In the genomic region with DNA sequence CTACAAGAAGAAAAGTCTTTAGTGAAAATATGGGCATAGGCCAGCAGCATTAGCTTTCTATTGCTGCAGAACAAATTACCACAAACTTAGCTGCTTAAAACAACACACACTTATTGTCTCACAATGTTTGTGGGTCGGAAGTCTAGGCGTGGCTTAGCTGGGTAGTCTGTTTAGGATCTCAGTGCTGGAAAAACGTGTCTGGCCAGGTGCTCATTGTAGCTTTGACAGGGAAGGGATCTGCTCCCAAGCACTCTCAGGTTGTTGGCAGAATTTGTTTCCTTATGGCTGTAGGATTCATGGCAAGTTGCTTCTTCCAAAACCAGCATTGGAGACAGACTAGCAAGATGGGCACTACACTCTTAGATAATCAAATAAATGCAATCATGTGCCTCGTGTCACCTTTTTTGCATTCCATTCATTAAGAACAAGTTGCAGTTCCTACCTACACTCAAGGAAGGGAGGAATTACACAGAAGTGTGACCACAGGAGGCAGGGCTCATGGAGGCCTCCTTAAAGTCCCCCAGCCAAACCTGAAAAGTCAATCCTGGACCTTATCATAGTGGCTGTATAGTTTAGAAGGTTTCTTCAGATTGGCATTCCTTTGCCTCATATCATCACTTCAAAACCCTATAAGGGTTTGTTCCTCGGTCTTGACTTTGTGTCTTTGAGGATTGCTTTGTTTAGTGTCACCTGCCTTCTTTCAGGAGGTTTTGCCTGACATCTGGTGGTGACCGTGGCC, we compare ENCODE assay signal across 26 cellular contexts. TPM values are rescaled to one million over a fixed set of nuclear protein-coding genes. Genes with fewer than 3 reads are reported as not detected.
DNase-seq lines count a peak whose midpoint lies in the region; ATAC-seq, FAIRE-seq and TF ChIP-seq lines count a peak whose summit lies in the region.
"Had no signal": no experiment of that assay in that cellular context is flagged by ENCODE, and none has a peak within 500 bp of the region (broad histone marks: within the 10 kb centered on the region; RNA-seq: fewer than 3 reads in every experiment).

No MANE protein-coding gene starts in this region.

- CTCF ChIA-PET in HepG2 (lab: Yijun Ruan, JAX; ENCODE audit: low intra/inter-chr PET ratio, low total read pairs): no interaction called here

- H3K9ac ChIP-seq in HepG2 (ENCODE audit: insufficient read depth, low read depth, low read length): no peak overlapping the region
- H3K9ac ChIP-seq: SK-N-SH had no signal

- FAIRE-seq in HepG2 (lab: Jason Lieb, UNC): no peak
- FAIRE-seq: astrocyte, GM19239 had no signal

- BruUV-seq in HepG2 (replicated peaks; lab: Mats Ljungman, UMichigan): no TSS peak

- no peaks in the 10 kb centered on the region for H4K20me1 ChIP-seq in HepG2 (ENCODE audit: insufficient read depth, low read length)

- DNase-seq in HepG2 (ENCODE audit: low spot score) (no peak), right lobe of liver (no peak), dermis blood vessel endothelial cell (peak; percentile 2), mucosa of descending colon (peak in 1 of 3 donors; percentile 58), NK-92 (lab: John Stamatoyannopoulos, UW; ENCODE audit: unreplicated experiment) (no peak), amygdala (lab: John Stamatoyannopoulos, UW) (no peak), NCI-H2107 (lab: John Stamatoyannopoulos, UW) (no peak), NCI-H187 treated with DMSO at 0.1 percent for 48 hours (lab: John Stamatoyannopoulos, UW) (no peak)
- DNase-seq: ACHN, Caco-2, EL, head of caudate nucleus, HFFc6, left cardiac atrium, naive B cell, NCI-H1436 treated with DMSO at 0.1 percent for 48 hours, NCI-H526 treated with DMSO at 0.1 percent for 48 hours, SK-N-SH, T-helper 2 cell had no signal

- H2AFZ ChIP-seq in HepG2 (ENCODE audit: low read length): no peak overlapping the region

- POLR2A ChIA-PET in HepG2 (lab: Yijun Ruan, JAX): interaction anchor here (1.0 kb wide), 1 partner anchor 18 kb away, joined by 3 read pairs; no protein-coding TSS in a partner anchor

- WGBS in HepG2 (ENCODE audit: low lambda C conversion rate): 94% methylated on average over 6 of the region's 6 CpGs
- WGBS in right lobe of liver (ENCODE audit: insufficient coverage, low coverage, low lambda C conversion rate, missing lambda C conversion rate): 89% methylated on average over 3 of the region's 6 CpGs

- intact Hi-C loops in HepG2 (cut with micrococcal nuclease; ENCODE audit: unreplicated experiment): no loop called here
- intact Hi-C loops in right lobe of liver (cut with DNase I): no loop called here
- intact Hi-C loops in mucosa of descending colon (cut with DNase I, micrococcal nuclease): no loop called here

- no peaks in the 10 kb centered on the region for H3K27me3 ChIP-seq in HepG2 (ENCODE audit: control insufficient read depth in 1 of 2, insufficient read depth in 2 of 2, low read length in 2 of 2)
- H3K27me3 ChIP-seq in right lobe of liver: no peaks in the 10 kb centered on the region
- H3K27me3 ChIP-seq: vagina had no signal

- no peak overlapping the region for H3K27ac ChIP-seq in HepG2 (ENCODE audit: extremely low read length, insufficient read depth, low read length)
- no peak overlapping the region for H3K27ac ChIP-seq in right lobe of liver
- H3K27ac ChIP-seq: vagina had no signal

- no peak overlapping the region for H3K4me2 ChIP-seq in HepG2 (ENCODE audit: low read depth, low read length)
- H3K4me2 ChIP-seq: SK-N-SH had no signal

- H3K4me1 ChIP-seq in HepG2 (ENCODE audit: insufficient read depth, low read length) (no peaks in the 10 kb centered on the region), right lobe of liver (no peaks in the 10 kb centered on the region), mucosa of descending colon (ENCODE audit: low read depth) (no peaks in the 10 kb centered on the region)
- H3K4me1 ChIP-seq: vagina had no signal

- no peaks in the 10 kb centered on the region for H3K79me2 ChIP-seq in HepG2 (ENCODE audit: insufficient read depth, low read length)

- peaks cover 11 to 30% of the 10 kb centered on the region in 2 experiments for H3K36me3 ChIP-seq in HepG2 (replicated peaks in 1 of 2; ENCODE audit: control insufficient read depth in 1 of 2, insufficient read depth in 2 of 2, low read length in 2 of 2)
- peaks cover 0 to 34% (median 18%) of the 10 kb centered on the region in 4 donors for H3K36me3 ChIP-seq in right lobe of liver
- peaks cover 6% of the 10 kb centered on the region for H3K36me3 ChIP-seq in mucosa of descending colon (ENCODE audit: low read depth)

- peak; percentile 37 for TF ChIP-seq CTCF in HepG2 (CRISPR knock-in tag; IDR thresholded peaks at IDR 0.05)
- no peak for TF ChIP-seq CTCF in right lobe of liver (IDR thresholded peaks at IDR 0.05)
- TF ChIP-seq CTCF in mucosa of descending colon (IDR thresholded peaks at IDR 0.05): no peak

- no peaks in the 10 kb centered on the region for H3K9me3 ChIP-seq in HepG2 (ENCODE audit: low read length)
- H3K9me3 ChIP-seq in right lobe of liver: no peaks in the 10 kb centered on the region
- no peaks in the 10 kb centered on the region for H3K9me3 ChIP-seq in mucosa of descending colon
- H3K9me3 ChIP-seq: SK-N-SH, vagina had no signal

- H3K4me3 ChIP-seq in HepG2 (replicated peaks in 1 of 3; ENCODE audit: insufficient read depth in 1 of 3, low read depth in 2 of 3, low read length in 3 of 3) (no peak overlapping the region), right lobe of liver (no peak overlapping the region), mucosa of descending colon (no peak overlapping the region)
- H3K4me3 ChIP-seq: vagina had no signal

- TF ChIP-seq POLR2A in HepG2 (IDR thresholded peaks at IDR 0.05; ENCODE audit: insufficient read depth in 1 of 2, low read depth in 2 of 2, low read length in 2 of 2) (no peak), right lobe of liver (IDR thresholded peaks at IDR 0.05) (no peak)

- TF ChIP-seq RAD21 in HepG2 (CRISPR knock-in tag; IDR thresholded peaks at IDR 0.05): no peak

- ATAC-seq in HepG2: no peak
- ATAC-seq in right lobe of liver: no peak
- peak; percentile 72 for ATAC-seq in mucosa of descending colon
- ATAC-seq: activated T-helper 17 cell treated with anti-CD3 and anti-CD28 coated beads, Interleukin-2, amount 50 U/mL, for 72 hours; left cardiac atrium; stimulated activated memory B cell treated with anti-CD40 and anti-IgM and Interleukin-4, amounts not matched to agents 10 μg/mL and 1 μg/mL and 100 μg/mL, for 72 hours had no signal

- TF ChIP-seq EP300 in HepG2 (IDR thresholded peaks at IDR 0.05; ENCODE audit: low read depth in 2 of 2, low read length in 2 of 2): no peak
- TF ChIP-seq EP300 in HepG2 (CRISPR knock-in tag; IDR thresholded peaks at IDR 0.05; ENCODE audit: borderline replicate concordance): no peak

- in situ Hi-C loops in HepG2 (cut with HindIII; ENCODE audit: extremely low pct_ligation_motif_present, low pct_unique_long_range_greater_than_20kb): no loop called here

RNA-seq across cellular contexts. Expression of a gene that starts 17.3 kb away (rescaled TPM):
- total RNA-seq in HepG2 (2016; rRNA removed; fragmentation: Illumina TruSeq; extraction: Trizol) (75.3 and 118 TPM in 2 replicates), right lobe of liver (10 to 100 TPM; 13.3 to 28.2 (median 14.2) TPM), dermis blood vessel endothelial cell (34.5 and 57.7 TPM in 2 replicates), mucosa of descending colon (10 to 100 TPM; 22.5 to 23.2 (median 23.0) TPM)
- 37.6 and 38.1 TPM in 2 replicates for total RNA-seq in HepG2 (2016; cell fraction: cytosol; rRNA removed; fragmentation: Illumina TruSeq; extraction: Trizol; ENCODE audit: low read depth)
- total RNA-seq in HepG2 (2016; cell fraction: insoluble cytoplasmic fraction; rRNA removed; fragmentation: Illumina TruSeq; extraction: Trizol): 74.1 and 127 TPM in 2 replicates
- 49.8 and 50.0 TPM in 2 replicates for total RNA-seq in HepG2 (2016; cell fraction: membrane; rRNA removed; fragmentation: Illumina TruSeq; extraction: Trizol)
- total RNA-seq in HepG2 (2016; cell fraction: nucleus; rRNA removed; fragmentation: Illumina TruSeq; extraction: Trizol): 31.1 and 32.7 TPM in 2 replicates
- 25.6 and 30.2 TPM in 2 replicates for polyA plus RNA-seq in HepG2 (2011; rRNA removed)
- polyA plus RNA-seq in HepG2 (2011; cell fraction: cytosol; rRNA removed): 17.9 and 23.0 TPM in 2 replicates
- polyA plus RNA-seq in HepG2 (2011; cell fraction: nucleus; rRNA removed): 8.1 and 9.4 TPM in 2 replicates
- polyA plus RNA-seq in HepG2 (2012): 36.4 and 47.7 TPM in 2 replicates
- polyA plus RNA-seq in HepG2 (2016; cell fraction: cytosol; fragmentation: Illumina TruSeq; extraction: Trizol; ENCODE audit: low read depth): 16.2 and 16.7 TPM in 2 replicates
- polyA plus RNA-seq in HepG2 (2016; cell fraction: insoluble cytoplasmic fraction; fragmentation: Illumina TruSeq; extraction: Trizol; ENCODE audit: low read depth): 117 and 132 TPM in 2 replicates
- polyA plus RNA-seq in HepG2 (2016; cell fraction: membrane; fragmentation: Illumina TruSeq; extraction: Trizol; ENCODE audit: low read depth): 34.6 and 37.9 TPM in 2 replicates
- polyA plus RNA-seq in HepG2 (2016; cell fraction: nucleus; fragmentation: Illumina TruSeq; extraction: Trizol; ENCODE audit: insufficient read depth, low read depth): 48.4 and 48.8 TPM in 2 replicates
- polyA minus RNA-seq in HepG2 (2011; rRNA and poly(A)+ RNA removed; ENCODE audit: low replicate concordance): 17.1 and 26.1 TPM in 2 replicates
- polyA minus RNA-seq in HepG2 (2011; cell fraction: cytosol; rRNA and poly(A)+ RNA removed): 20.8 and 22.9 TPM in 2 replicates
- 18.3 and 25.4 TPM in 2 replicates for polyA minus RNA-seq in HepG2 (2011; cell fraction: nucleus; rRNA and poly(A)+ RNA removed)

RNA-seq across cellular contexts. Expression of a gene that starts 17.4 kb away (rescaled TPM):
- total RNA-seq in HepG2 (2016; rRNA removed; fragmentation: Illumina TruSeq; extraction: Trizol): 43.7 and 48.7 TPM in 2 replicates
- total RNA-seq in HepG2 (2016; cell fraction: cytosol; rRNA removed; fragmentation: Illumina TruSeq; extraction: Trizol; ENCODE audit: low read depth): 16.7 and 17.7 TPM in 2 replicates
- total RNA-seq in HepG2 (2016; cell fraction: insoluble cytoplasmic fraction; rRNA removed; fragmentation: Illumina TruSeq; extraction: Trizol): 47.1 and 56.1 TPM in 2 replicates
- 10.0 and 11.2 TPM in 2 replicates for total RNA-seq in HepG2 (2016; cell fraction: membrane; rRNA removed; fragmentation: Illumina TruSeq; extraction: Trizol)
- total RNA-seq in HepG2 (2016; cell fraction: nucleus; rRNA removed; fragmentation: Illumina TruSeq; extraction: Trizol): 48.2 and 51.9 TPM in 2 replicates
- 14.2 and 17.8 TPM in 2 replicates for polyA plus RNA-seq in HepG2 (2011; rRNA removed)
- 5.6 and 6.8 TPM in 2 replicates for polyA plus RNA-seq in HepG2 (2011; cell fraction: cytosol; rRNA removed)
- 18.8 and 23.1 TPM in 2 replicates for polyA plus RNA-seq in HepG2 (2011; cell fraction: nucleus; rRNA removed)
- polyA plus RNA-seq in HepG2 (2012): 24.4 and 29.1 TPM in 2 replicates
- polyA plus RNA-seq in HepG2 (2016; cell fraction: cytosol; fragmentation: Illumina TruSeq; extraction: Trizol; ENCODE audit: low read depth): 5.8 and 6.8 TPM in 2 replicates
- 49.7 and 57.4 TPM in 2 replicates for polyA plus RNA-seq in HepG2 (2016; cell fraction: insoluble cytoplasmic fraction; fragmentation: Illumina TruSeq; extraction: Trizol; ENCODE audit: low read depth)
- polyA plus RNA-seq in HepG2 (2016; cell fraction: membrane; fragmentation: Illumina TruSeq; extraction: Trizol; ENCODE audit: low read depth): 6.6 and 6.9 TPM in 2 replicates
- polyA plus RNA-seq in HepG2 (2016; cell fraction: nucleus; fragmentation: Illumina TruSeq; extraction: Trizol; ENCODE audit: insufficient read depth, low read depth): 93.6 and 98.1 TPM in 2 replicates
- 4.0 and 8.1 TPM in 2 replicates for polyA minus RNA-seq in HepG2 (2011; rRNA and poly(A)+ RNA removed; ENCODE audit: low replicate concordance)
- 5.5 and 8.8 TPM in 2 replicates for polyA minus RNA-seq in HepG2 (2011; cell fraction: cytosol; rRNA and poly(A)+ RNA removed)
- 15.3 and 19.8 TPM in 2 replicates for polyA minus RNA-seq in HepG2 (2011; cell fraction: nucleus; rRNA and poly(A)+ RNA removed)
- 10 to 100 TPM in 3 of 6 experiments, 1 to 10 TPM in 3; 4.0 to 12.5 (median 9.6) TPM for total RNA-seq in right lobe of liver
- 24.9 and 27.7 TPM in 2 replicates for total RNA-seq in dermis blood vessel endothelial cell
- 10 to 100 TPM; 21.7 to 24.3 (median 22.0) TPM for total RNA-seq in mucosa of descending colon

RNA-seq across cellular contexts. Expression of a gene that starts 43.5 kb away (rescaled TPM):
- total RNA-seq in HepG2 (2016; rRNA removed; fragmentation: Illumina TruSeq; extraction: Trizol) (8.0 and 8.3 TPM in 2 replicates), right lobe of liver (1 to 10 TPM; 1.9 to 5.0 (median 3.6) TPM), dermis blood vessel endothelial cell (6.2 and 7.5 TPM in 2 replicates), mucosa of descending colon (1 to 10 TPM; 7.0 to 8.4 (median 7.0) TPM)
- 7.3 and 8.2 TPM in 2 replicates for total RNA-seq in HepG2 (2016; cell fraction: cytosol; rRNA removed; fragmentation: Illumina TruSeq; extraction: Trizol; ENCODE audit: low read depth)
- total RNA-seq in HepG2 (2016; cell fraction: insoluble cytoplasmic fraction; rRNA removed; fragmentation: Illumina TruSeq; extraction: Trizol): 7.3 and 8.9 TPM in 2 replicates
- 7.1 and 9.2 TPM in 2 replicates for total RNA-seq in HepG2 (2016; cell fraction: membrane; rRNA removed; fragmentation: Illumina TruSeq; extraction: Trizol)
- total RNA-seq in HepG2 (2016; cell fraction: nucleus; rRNA removed; fragmentation: Illumina TruSeq; extraction: Trizol): 5.5 and 8.6 TPM in 2 replicates
- 7.9 and 9.6 TPM in 2 replicates for polyA plus RNA-seq in HepG2 (2011; rRNA removed)
- 4.1 and 5.5 TPM in 2 replicates for polyA plus RNA-seq in HepG2 (2011; cell fraction: cytosol; rRNA removed)
- polyA plus RNA-seq in HepG2 (2011; cell fraction: nucleus; rRNA removed): 10.9 and 13.2 TPM in 2 replicates
- 7.4 and 8.5 TPM in 2 replicates for polyA plus RNA-seq in HepG2 (2012)
- 3.4 and 3.6 TPM in 2 replicates for polyA plus RNA-seq in HepG2 (2016; cell fraction: cytosol; fragmentation: Illumina TruSeq; extraction: Trizol; ENCODE audit: low read depth)
- 7.7 and 9.1 TPM in 2 replicates for polyA plus RNA-seq in HepG2 (2016; cell fraction: insoluble cytoplasmic fraction; fragmentation: Illumina TruSeq; extraction: Trizol; ENCODE audit: low read depth)
- polyA plus RNA-seq in HepG2 (2016; cell fraction: membrane; fragmentation: Illumina TruSeq; extraction: Trizol; ENCODE audit: low read depth): 4.0 and 4.7 TPM in 2 replicates
- 12.3 and 14.3 TPM in 2 replicates for polyA plus RNA-seq in HepG2 (2016; cell fraction: nucleus; fragmentation: Illumina TruSeq; extraction: Trizol; ENCODE audit: insufficient read depth, low read depth)
- 3.0 and 5.1 TPM in 2 replicates for polyA minus RNA-seq in HepG2 (2011; rRNA and poly(A)+ RNA removed; ENCODE audit: low replicate concordance)
- 2.4 and 4.5 TPM in 2 replicates for polyA minus RNA-seq in HepG2 (2011; cell fraction: cytosol; rRNA and poly(A)+ RNA removed)
- 13.1 and 16.8 TPM in 2 replicates for polyA minus RNA-seq in HepG2 (2011; cell fraction: nucleus; rRNA and poly(A)+ RNA removed)

RNA-seq across cellular contexts. Expression of a gene that starts 43.5 kb away (rescaled TPM):
- total RNA-seq in HepG2 (2016; rRNA removed; fragmentation: Illumina TruSeq; extraction: Trizol): 13.1 and 15.0 TPM in 2 replicates
- total RNA-seq in HepG2 (2016; cell fraction: cytosol; rRNA removed; fragmentation: Illumina TruSeq; extraction: Trizol; ENCODE audit: low read depth): 25.7 and 33.8 TPM in 2 replicates
- total RNA-seq in HepG2 (2016; cell fraction: insoluble cytoplasmic fraction; rRNA removed; fragmentation: Illumina TruSeq; extraction: Trizol): 13.3 and 14.9 TPM in 2 replicates
- 24.7 and 25.4 TPM in 2 replicates for total RNA-seq in HepG2 (2016; cell fraction: membrane; rRNA removed; fragmentation: Illumina TruSeq; extraction: Trizol)
- 14.6 and 18.2 TPM in 2 replicates for total RNA-seq in HepG2 (2016; cell fraction: nucleus; rRNA removed; fragmentation: Illumina TruSeq; extraction: Trizol)
- polyA plus RNA-seq in HepG2 (2011; rRNA removed): 3.8 and 4.7 TPM in 2 replicates
- 1.1 and 1.4 TPM in 2 replicates for polyA plus RNA-seq in HepG2 (2011; cell fraction: cytosol; rRNA removed)
- polyA plus RNA-seq in HepG2 (2011; cell fraction: nucleus; rRNA removed): 3.0 and 4.5 TPM in 2 replicates
- 9.2 and 16.5 TPM in 2 replicates for polyA plus RNA-seq in HepG2 (2012)
- polyA plus RNA-seq in HepG2 (2016; cell fraction: cytosol; fragmentation: Illumina TruSeq; extraction: Trizol; ENCODE audit: low read depth): 26.9 and 32.0 TPM in 2 replicates
- polyA plus RNA-seq in HepG2 (2016; cell fraction: insoluble cytoplasmic fraction; fragmentation: Illumina TruSeq; extraction: Trizol; ENCODE audit: low read depth): 8.9 and 10.5 TPM in 2 replicates
- 13.4 and 18.5 TPM in 2 replicates for polyA plus RNA-seq in HepG2 (2016; cell fraction: membrane; fragmentation: Illumina TruSeq; extraction: Trizol; ENCODE audit: low read depth)
- 13.4 and 17.8 TPM in 2 replicates for polyA plus RNA-seq in HepG2 (2016; cell fraction: nucleus; fragmentation: Illumina TruSeq; extraction: Trizol; ENCODE audit: insufficient read depth, low read depth)
- polyA minus RNA-seq in HepG2 (2011; rRNA and poly(A)+ RNA removed; ENCODE audit: low replicate concordance): 0.94 and 1.8 TPM in 2 replicates
- 1.4 and 2.8 TPM in 2 replicates for polyA minus RNA-seq in HepG2 (2011; cell fraction: cytosol; rRNA and poly(A)+ RNA removed)
- 16.9 and 18.7 TPM in 2 replicates for polyA minus RNA-seq in HepG2 (2011; cell fraction: nucleus; rRNA and poly(A)+ RNA removed)
- 1 to 10 TPM; 1.6 to 5.6 (median 2.7) TPM for total RNA-seq in right lobe of liver
- 1.7 and 2.9 TPM in 2 replicates for total RNA-seq in dermis blood vessel endothelial cell
- total RNA-seq in mucosa of descending colon: 1 to 10 TPM; 6.6 to 8.8 (median 7.8) TPM

RNA-seq across cellular contexts. Expression of a gene that starts 56.8 kb away (rescaled TPM):
- total RNA-seq in HepG2 (2016; rRNA removed; fragmentation: Illumina TruSeq; extraction: Trizol): 8.3 and 12.2 TPM in 2 replicates
- 5.3 and 6.4 TPM in 2 replicates for total RNA-seq in HepG2 (2016; cell fraction: cytosol; rRNA removed; fragmentation: Illumina TruSeq; extraction: Trizol; ENCODE audit: low read depth)
- total RNA-seq in HepG2 (2016; cell fraction: insoluble cytoplasmic fraction; rRNA removed; fragmentation: Illumina TruSeq; extraction: Trizol): 10.1 and 10.3 TPM in 2 replicates
- total RNA-seq in HepG2 (2016; cell fraction: membrane; rRNA removed; fragmentation: Illumina TruSeq; extraction: Trizol): 13.3 and 14.9 TPM in 2 replicates
- total RNA-seq in HepG2 (2016; cell fraction: nucleus; rRNA removed; fragmentation: Illumina TruSeq; extraction: Trizol): 5.4 and 6.0 TPM in 2 replicates
- polyA plus RNA-seq in HepG2 (2011; rRNA removed): 4.9 and 5.5 TPM in 2 replicates
- polyA plus RNA-seq in HepG2 (2011; cell fraction: cytosol; rRNA removed): 3.6 and 4.3 TPM in 2 replicates
- polyA plus RNA-seq in HepG2 (2011; cell fraction: nucleus; rRNA removed): 2.2 and 2.4 TPM in 2 replicates
- 5.8 and 9.2 TPM in 2 replicates for polyA plus RNA-seq in HepG2 (2012)
- polyA plus RNA-seq in HepG2 (2016; cell fraction: cytosol; fragmentation: Illumina TruSeq; extraction: Trizol; ENCODE audit: low read depth): 4.6 and 7.0 TPM in 2 replicates
- polyA plus RNA-seq in HepG2 (2016; cell fraction: insoluble cytoplasmic fraction; fragmentation: Illumina TruSeq; extraction: Trizol; ENCODE audit: low read depth): 9.0 and 10.3 TPM in 2 replicates
- 10.1 and 10.9 TPM in 2 replicates for polyA plus RNA-seq in HepG2 (2016; cell fraction: membrane; fragmentation: Illumina TruSeq; extraction: Trizol; ENCODE audit: low read depth)
- 6.4 and 9.1 TPM in 2 replicates for polyA plus RNA-seq in HepG2 (2016; cell fraction: nucleus; fragmentation: Illumina TruSeq; extraction: Trizol; ENCODE audit: insufficient read depth, low read depth)
- polyA minus RNA-seq in HepG2 (2011; rRNA and poly(A)+ RNA removed; ENCODE audit: low replicate concordance): 0.61 and 4.6 TPM in 2 replicates
- polyA minus RNA-seq in HepG2 (2011; cell fraction: cytosol; rRNA and poly(A)+ RNA removed): 4.5 and 5.3 TPM in 2 replicates
- polyA minus RNA-seq in HepG2 (2011; cell fraction: nucleus; rRNA and poly(A)+ RNA removed): 3.3 and 7.2 TPM in 2 replicates
- 1 to 10 TPM in 1 of 6 experiments, under 1 TPM in 5; 0.24 to 1.4 (median 0.44) TPM for total RNA-seq in right lobe of liver
- 0.37 TPM in 1 of 2 replicates, not detected in the other for total RNA-seq in dermis blood vessel endothelial cell
- 1 to 10 TPM; 1.3 to 3.6 (median 3.5) TPM for total RNA-seq in mucosa of descending colon
- total RNA-seq: HFFc6, osteoblast, vagina had no signal
- polyA plus RNA-seq: BJ had no signal
